6 cellular contexts compared by ENCODE assay signal in the genomic region with DNA sequence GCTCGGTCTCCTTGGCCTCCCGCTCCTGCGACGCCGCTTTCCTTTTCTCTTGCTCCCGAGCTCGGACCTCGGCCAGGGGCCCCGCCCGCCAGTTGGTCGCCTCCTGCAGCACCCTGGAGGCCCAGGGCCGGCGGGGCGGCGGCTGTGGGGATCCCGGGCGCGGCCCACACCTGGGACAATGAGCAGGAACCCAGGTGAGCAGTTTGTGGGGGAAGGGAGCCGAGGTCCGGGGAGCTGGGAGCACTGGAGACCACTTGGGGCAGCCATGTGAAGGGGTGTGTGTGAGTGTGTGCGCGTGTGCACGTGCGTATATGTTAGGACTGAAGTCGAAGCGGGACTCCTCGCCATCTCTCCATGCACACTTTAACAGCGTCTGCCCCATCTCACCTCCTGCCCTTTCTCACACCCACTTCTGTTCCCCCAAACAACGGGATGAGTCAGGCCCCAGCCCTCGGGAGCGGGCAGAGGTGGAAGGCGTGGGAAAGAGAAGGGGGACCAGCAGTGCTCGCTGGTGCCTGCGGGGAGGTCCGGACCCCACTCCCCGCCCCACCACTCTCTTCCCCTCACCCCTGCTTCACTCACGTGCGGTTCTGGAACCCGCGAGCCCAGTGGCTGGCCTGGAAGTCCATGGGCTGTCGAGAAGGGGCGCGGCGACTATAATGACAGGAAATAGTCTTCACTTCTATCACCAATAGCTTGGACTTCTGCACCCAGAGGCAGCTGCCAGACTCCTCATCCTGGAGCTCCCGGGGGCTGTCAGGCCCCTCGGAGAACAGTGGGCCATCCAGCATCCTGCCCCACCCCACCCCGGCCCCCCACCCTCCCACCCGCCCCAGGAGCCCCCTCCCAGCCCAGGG. TPM values are rescaled to one million over a fixed set of nuclear protein-coding genes. Genes with fewer than 3 reads are reported as not detected.
DNase-seq lines count a peak whose midpoint lies in the region; ATAC-seq and TF ChIP-seq lines count a peak whose summit lies in the region.

No MANE protein-coding gene starts in this region.

- no peak overlapping the region for H3K27ac ChIP-seq in RWPE2 (ENCODE audit: poor library complexity, severe bottlenecking)
- H3K27ac ChIP-seq in foreskin keratinocyte: no peak overlapping the region

- peaks cover 64% of the 10 kb centered on the region for H3K27me3 Mint-ChIP-seq in stimulated activated naive CD8-positive, alpha-beta T cell treated with anti-CD3 and anti-CD28 coated beads, Interleukin-15, amount 100 ng/mL, for 72 hours

- H3K4me1 Mint-ChIP-seq in stimulated activated naive CD8-positive, alpha-beta T cell treated with anti-CD3 and anti-CD28 coated beads, Interleukin-15, amount 100 ng/mL, for 72 hours: peaks cover 51% of the 10 kb centered on the region

- H3K9me3 ChIP-seq in RWPE2 (ENCODE audit: severe bottlenecking): no peaks in the 10 kb centered on the region

- H3K27me3 ChIP-seq in RWPE2 (ENCODE audit: insufficient read depth, poor library complexity, severe bottlenecking) (peaks cover 14% of the 10 kb centered on the region), foreskin keratinocyte (peaks cover 43% of the 10 kb centered on the region)

- H3K4me1 ChIP-seq in RWPE2 (ENCODE audit: insufficient read depth, poor library complexity, severe bottlenecking): no peaks in the 10 kb centered on the region
- peaks cover 3% of the 10 kb centered on the region for H3K4me1 ChIP-seq in foreskin keratinocyte

- TF ChIP-seq CTCF in RWPE2 (IDR thresholded peaks at IDR 0.05; ENCODE audit: poor library complexity, severe bottlenecking) (no peak), foreskin keratinocyte (conservative IDR thresholded peaks at IDR 0.05) (no peak)

- DNase-seq in RWPE2 (ENCODE audit: low spot score) (no peak), foreskin keratinocyte (no peak)
- no peak for DNase-seq in stimulated activated naive CD8-positive, alpha-beta T cell treated with anti-CD3 and anti-CD28 coated beads, Interleukin-15, amount 100 ng/mL, for 72 hours
- DNase-seq in stimulated activated CD4-positive, alpha-beta T cell treated with anti-CD3 and anti-CD28 coated beads, Interleukin-2, amount 100 ng/mL, for 48 hours: no peak

- peak overlapping the region; percentile 73 to 83 for H3K4me3 Mint-ChIP-seq in stimulated activated naive CD8-positive, alpha-beta T cell treated with anti-CD3 and anti-CD28 coated beads, Interleukin-15, amount 100 ng/mL, for 72 hours

- no peaks in the 10 kb centered on the region for H3K9me3 Mint-ChIP-seq in stimulated activated naive CD8-positive, alpha-beta T cell treated with anti-CD3 and anti-CD28 coated beads, Interleukin-15, amount 100 ng/mL, for 72 hours

- peak overlapping the region; percentile 32 for H3K4me3 ChIP-seq in RWPE2 (ENCODE audit: severe bottlenecking)

- H3K27ac Mint-ChIP-seq in stimulated activated naive CD8-positive, alpha-beta T cell treated with anti-CD3 and anti-CD28 coated beads, Interleukin-15, amount 100 ng/mL, for 72 hours: no peak overlapping the region

- H3K36me3 ChIP-seq in RWPE2 (ENCODE audit: low read depth): peaks cover 25% of the 10 kb centered on the region

- ATAC-seq in GM21390 (IDR thresholded peaks at IDR 0.05; ENCODE audit: unreplicated experiment) (peak; percentile 11), RWPE2 (ENCODE audit: low read depth) (peak; percentile 40), foreskin keratinocyte (peak; percentile 8), HG03378 (IDR thresholded peaks at IDR 0.05; ENCODE audit: unreplicated experiment) (no peak)
- no peak for ATAC-seq in stimulated activated naive CD8-positive, alpha-beta T cell treated with anti-CD3 and anti-CD28 coated beads, Interleukin-15, amount 100 ng/mL, for 72 hours

RNA-seq across cellular contexts. Expression of a gene that starts 0.5 kb away (rescaled TPM):
- 0.34 and 0.56 TPM in 2 replicates for total RNA-seq in foreskin keratinocyte
- 0.26 and 0.50 TPM in 2 replicates for polyA plus RNA-seq in foreskin keratinocyte

RNA-seq across cellular contexts. Expression of a gene that starts 19.9 kb away (rescaled TPM):
- total RNA-seq in foreskin keratinocyte: 73.0 and 75.3 TPM in 2 replicates
- 65.4 and 70.9 TPM in 2 replicates for polyA plus RNA-seq in foreskin keratinocyte

RNA-seq across cellular contexts. Expression of a gene that starts 20.6 kb away (rescaled TPM):
- total RNA-seq in foreskin keratinocyte: not detected in 2 replicates
- not detected in 2 replicates for polyA plus RNA-seq in foreskin keratinocyte

RNA-seq across cellular contexts. Expression of a gene that starts 27.2 kb away (rescaled TPM):
- total RNA-seq in foreskin keratinocyte: 0.46 and 1.1 TPM in 2 replicates
- polyA plus RNA-seq in foreskin keratinocyte: 0.50 and 1.0 TPM in 2 replicates

RNA-seq across cellular contexts. Expression of a gene that starts 41.4 kb away (rescaled TPM):
- 102 and 109 TPM in 2 replicates for total RNA-seq in foreskin keratinocyte
- 141 and 151 TPM in 2 replicates for polyA plus RNA-seq in foreskin keratinocyte

Comparison
In these comparisons a context has a peak if more than half of its experiments do, and no peak if none do; other contexts are left out.
1. ATAC-seq: peak in GM21390 (single experiment), RWPE2 (single experiment) and foreskin keratinocyte (single experiment); none in stimulated activated naive CD8-positive, alpha-beta T cell treated with anti-CD3 and anti-CD28 coated beads, Interleukin-15, amount 100 ng/mL, for 72 hours (single experiment) and HG03378 (single experiment).